8 cellular contexts compared by ENCODE assay signal in the genomic region with DNA sequence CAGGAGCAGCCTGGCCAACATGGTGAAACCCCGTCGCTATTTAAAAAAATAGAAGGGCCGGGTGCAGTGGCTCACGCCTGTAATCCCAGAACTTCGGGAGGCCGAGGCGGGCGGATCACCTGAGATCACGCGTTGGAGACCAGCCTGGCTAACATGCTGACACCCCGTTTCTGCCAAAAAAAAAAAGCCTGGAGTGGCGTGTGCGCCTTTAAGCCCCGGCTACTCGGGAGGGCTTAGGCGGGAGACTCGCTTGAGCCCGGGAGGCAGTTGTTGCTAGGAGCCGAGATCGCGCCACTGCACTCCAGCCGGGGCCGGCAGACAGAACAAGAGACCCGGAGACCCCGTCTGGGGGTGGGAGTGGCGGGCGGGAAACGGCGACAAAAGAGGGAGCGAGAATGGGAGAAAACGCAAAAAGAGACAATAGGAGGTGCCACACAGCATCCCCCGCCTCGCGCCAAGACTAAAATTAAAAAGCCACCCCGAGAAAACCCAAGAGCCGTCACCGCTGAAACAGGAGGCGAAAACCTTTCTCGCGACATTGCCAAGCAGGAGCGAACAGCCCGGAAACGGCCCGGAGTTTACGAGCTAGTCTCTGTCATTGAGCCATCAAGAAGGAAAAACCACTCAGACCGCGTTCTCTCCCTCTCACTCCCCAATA. TPM values are rescaled to one million over a fixed set of nuclear protein-coding genes. Genes with fewer than 3 reads are reported as not detected.
DNase-seq lines count a peak whose midpoint lies in the region; ATAC-seq and TF ChIP-seq lines count a peak whose summit lies in the region.
"Not testable (repeated sequence)": the region's sequence is repeated elsewhere in the genome, so short reads cannot be mapped to it uniquely, and the experiment has no call there.

No MANE protein-coding gene starts in this region.

- ATAC-seq in GM21723 (IDR thresholded peaks at IDR 0.05; ENCODE audit: unreplicated experiment) (peak; percentile 26), Right ventricle myocardium inferior (peak; percentile 22)
- ATAC-seq in naive thymus-derived CD4-positive, alpha-beta T cell: peak; percentile 17

- peak overlapping the region; percentile 41; the same call in 1 of the 2 replicates for H3K27ac ChIP-seq in WERI-Rb-1
- peak overlapping the region in 3 of 5 donors; percentile 30 to 46 (median 41) for H3K27ac ChIP-seq in adrenal gland
- H3K27ac ChIP-seq in naive thymus-derived CD4-positive, alpha-beta T cell (ENCODE audit: low read depth, low read length): peak overlapping the region; percentile 62

- not testable (repeated sequence) for H3K27me3 Mint-ChIP-seq in naive thymus-derived CD4-positive, alpha-beta T cell

- H3K27me3 ChIP-seq in BE2C; WERI-Rb-1 (ENCODE audit: insufficient read depth, low read depth, severe bottlenecking); adrenal gland; naive thymus-derived CD4-positive, alpha-beta T cell (ENCODE audit: control insufficient read depth in 2 of 2, insufficient read depth in 2 of 2, low read length in 2 of 2): not testable (repeated sequence)

- intact Hi-C loops in adrenal gland (cut with DNase I); Right ventricle myocardium inferior (cut with DNase I); naive thymus-derived CD4-positive, alpha-beta T cell (cut with micrococcal nuclease): not testable (repeated sequence)

- H3K4me1 Mint-ChIP-seq in naive thymus-derived CD4-positive, alpha-beta T cell: not testable (repeated sequence)

- DNase-seq in BE2C (peak; percentile 75), HS-5 (ENCODE audit: low read depth) (peak; percentile 24), WERI-Rb-1 (peak; percentile 97), adrenal gland (peak in 6 of 7 donors; percentile 9 to 94 (median 85)), Right ventricle myocardium inferior (ENCODE audit: missing footprints) (peak; percentile 77)
- peak; percentile 39 to 76 (median 62) for DNase-seq in naive thymus-derived CD4-positive, alpha-beta T cell
- DNase-seq in stimulated activated CD4-positive, alpha-beta T cell treated with anti-CD3 and anti-CD28 coated beads, Interleukin-4, amount 100 ng/mL, for 4 hours: peak; percentile 52 to 59

- WGBS in adrenal gland, 4 donors: 0% methylated on average over 9 to 32 of the region's 47 CpGs

- TF ChIP-seq CTCF in BE2C (IDR thresholded peaks at IDR 0.05; ENCODE audit: low read depth, low read length); WERI-Rb-1 (IDR thresholded peaks at IDR 0.05; ENCODE audit: low read depth, low read length): not testable (repeated sequence)
- peak in 1 of 6 experiments; percentile 7 for TF ChIP-seq CTCF in adrenal gland (IDR thresholded peaks at IDR 0.05)

- H3K4me3 ChIP-seq in BE2C (ENCODE audit: low read depth, low read length); WERI-Rb-1 (ENCODE audit: low read depth, low read length); adrenal gland: not testable (repeated sequence)
- H3K4me3 ChIP-seq in naive thymus-derived CD4-positive, alpha-beta T cell (ENCODE audit: low read length): peak overlapping the region; percentile 39

- peak overlapping the region; percentile 34 to 95 (median 72) for H3K27ac Mint-ChIP-seq in naive thymus-derived CD4-positive, alpha-beta T cell

- H3K9me3 ChIP-seq in BE2C; WERI-Rb-1 (ENCODE audit: severe bottlenecking); adrenal gland (replicated peaks in 1 of 3); naive thymus-derived CD4-positive, alpha-beta T cell (ENCODE audit: control insufficient read depth in 2 of 3, low read length in 3 of 3): not testable (repeated sequence)

- not testable (repeated sequence) for H3K9me3 Mint-ChIP-seq in naive thymus-derived CD4-positive, alpha-beta T cell

- not testable (repeated sequence) for H3K4me1 ChIP-seq in BE2C; adrenal gland (replicated peaks in 1 of 2); naive thymus-derived CD4-positive, alpha-beta T cell (ENCODE audit: control insufficient read depth in 2 of 2, insufficient read depth in 2 of 2, low read length in 2 of 2)

- POLR2A ChIA-PET in naive thymus-derived CD4-positive, alpha-beta T cell (lab: Charles Lee): not testable (repeated sequence)

- TF ChIP-seq POLR2A in adrenal gland (IDR thresholded peaks at IDR 0.05): peak in 1 of 2 donors; percentile 98

- peak overlapping the region; percentile 20 to 91 (median 80) for H3K4me3 Mint-ChIP-seq in naive thymus-derived CD4-positive, alpha-beta T cell

- H3K36me3 Mint-ChIP-seq in naive thymus-derived CD4-positive, alpha-beta T cell: not testable (repeated sequence)

- CTCF ChIA-PET in naive thymus-derived CD4-positive, alpha-beta T cell (lab: Charles Lee): not testable (repeated sequence)

- H3K36me3 ChIP-seq in BE2C; WERI-Rb-1; adrenal gland (replicated peaks in 1 of 2); naive thymus-derived CD4-positive, alpha-beta T cell (ENCODE audit: control insufficient read depth in 2 of 3, insufficient read depth in 3 of 3, low read length in 3 of 3): not testable (repeated sequence)

RNA-seq across cellular contexts. Expression of gene GRAPL, which starts 15.5 kb away (rescaled TPM):
- polyA plus RNA-seq in BE2C (2012; ENCODE audit: insufficient read depth, insufficient read length, low read depth): not detected
- total RNA-seq in adrenal gland (1 to 10 TPM in 7 of 8 donors, under 1 TPM in 1; 0.72 to 9.1 (median 3.1) TPM), Right ventricle myocardium inferior (1.2 TPM)
- polyA plus RNA-seq in adrenal gland: 10 to 100 TPM in 1 of 3 donors, 1 to 10 TPM in 1, under 1 TPM in 1; 0.46 to 10.4 (median 3.2) TPM
- total RNA-seq in naive thymus-derived CD4-positive, alpha-beta T cell: 100 to 1,000 TPM in 2 of 5 experiments, 10 to 100 TPM in 3; 25.1 to 105 (median 32.8) TPM
- 1 to 10 TPM; 3.9 TPM for polyA plus RNA-seq in naive thymus-derived CD4-positive, alpha-beta T cell

Comparison
In these comparisons a context has a peak if more than half of its experiments do, and no peak if none do; other contexts are left out.
1. DNase-seq: peak in every context shown above with its lines; median percentile 97 in WERI-Rb-1; 85 in adrenal gland; 77 in Right ventricle myocardium inferior; 75 in BE2C; 62 in naive thymus-derived CD4-positive, alpha-beta T cell; 56 in stimulated activated CD4-positive, alpha-beta T cell treated with anti-CD3 and anti-CD28 coated beads, Interleukin-4, amount 100 ng/mL, for 4 hours; 24 in HS-5.